Comparison of ENCODE assay signal across 8 cellular contexts in the genomic region with DNA sequence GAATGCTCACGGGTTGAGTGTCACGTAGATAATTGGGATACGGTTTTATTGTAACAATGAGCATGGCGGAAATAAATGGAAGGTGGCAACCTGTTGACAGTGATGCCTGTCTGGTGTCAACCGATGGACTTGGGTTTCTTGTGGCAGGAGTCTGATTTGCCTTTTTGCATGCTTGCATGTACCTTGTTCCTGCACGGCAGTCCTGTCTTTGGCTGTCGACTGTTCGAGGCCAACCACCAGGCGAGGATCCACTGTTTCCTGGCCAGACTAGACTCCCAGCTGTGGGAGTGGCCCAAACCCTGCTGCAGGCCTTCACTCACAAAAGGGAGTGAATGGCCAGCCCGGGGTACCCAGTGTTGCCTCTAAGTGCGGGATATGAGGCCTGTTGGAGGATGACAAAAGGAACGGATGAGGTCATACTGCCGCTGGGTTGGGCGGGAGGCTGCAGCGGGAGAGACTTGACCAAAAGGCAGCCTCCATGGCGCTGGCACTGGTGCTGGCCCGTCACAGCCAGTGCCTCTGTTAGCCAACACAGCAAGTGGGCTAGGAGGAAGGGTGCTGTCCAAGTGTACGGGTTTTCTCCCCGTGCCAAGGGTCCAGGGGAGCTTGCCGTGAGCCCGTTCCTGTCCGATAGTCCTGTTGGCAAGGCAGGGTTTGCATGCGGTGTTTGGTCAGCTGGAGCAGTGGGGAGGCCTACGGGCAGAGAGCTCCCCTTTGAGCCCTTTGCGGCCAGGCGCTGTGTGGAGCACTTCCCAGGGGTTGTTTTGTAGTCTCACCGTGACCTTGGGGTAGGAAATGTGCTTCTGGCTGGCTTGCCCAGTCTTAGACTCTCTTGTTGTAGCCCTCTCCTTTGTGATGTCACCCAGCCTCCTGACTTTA. TPM values are rescaled to one million over a fixed set of nuclear protein-coding genes. Genes with fewer than 3 reads are reported as not detected.
DNase-seq lines count a peak whose midpoint lies in the region; ATAC-seq, FAIRE-seq and TF ChIP-seq lines count a peak whose summit lies in the region.

No MANE protein-coding gene starts in this region.

- H4K20me1 ChIP-seq in endothelial cell of umbilical vein (replicated peaks; ENCODE audit: control insufficient read depth, extremely low read depth, insufficient read depth, low read length) = peaks cover 2% of the 10 kb centered on the region

- H3K27ac ChIP-seq in endothelial cell of umbilical vein (ENCODE audit: insufficient read depth, low read depth, low read length) (peak overlapping the region; percentile 85), uterus (peak overlapping the region; percentile 88 to 89)

- CTCF ChIA-PET in Caco-2 (lab: Charles Lee) = interaction anchor here (0.7 kb wide), 1 partner anchor 389 kb away, joined by 5 read pairs; no protein-coding TSS in a partner anchor
- CTCF ChIA-PET in endothelial cell of umbilical vein (lab: Charles Lee) = interaction anchor here (0.6 kb wide), 1 partner anchor 110 kb away, joined by 3 read pairs; no protein-coding TSS in a partner anchor

- H3K36me3 ChIP-seq in Caco-2 (ENCODE audit: control insufficient read depth, insufficient read depth, low read length) (no peaks in the 10 kb centered on the region), endothelial cell of umbilical vein (ENCODE audit: control insufficient read depth in 2 of 2, extremely low read depth in 1 of 2, insufficient read depth in 2 of 2, low read length in 2 of 2) (peaks cover 2 to 3% of the 10 kb centered on the region in 2 experiments), mucosa of stomach (ENCODE audit: control insufficient read depth, insufficient read depth, low read length) (no peaks in the 10 kb centered on the region), uterus (no peaks in the 10 kb centered on the region)

- peaks cover 43% of the 10 kb centered on the region for H3K36me3 Mint-ChIP-seq in Caco-2 (ENCODE audit: insufficient read depth, unreplicated experiment)

- no peaks in the 10 kb centered on the region for H3K9me3 ChIP-seq in Caco-2
- H3K9me3 ChIP-seq in endothelial cell of umbilical vein (replicated peaks; ENCODE audit: control insufficient read depth, insufficient read depth, low read length) = no peaks in the 10 kb centered on the region
- H3K9me3 ChIP-seq in mucosa of stomach (ENCODE audit: control insufficient read depth, low read length) = no peaks in the 10 kb centered on the region
- H3K9me3 ChIP-seq in uterus = no peaks in the 10 kb centered on the region

- BruUV-seq in Caco-2 (replicated peaks; lab: Mats Ljungman, UMichigan) = no TSS peak
- BruUV-seq in endothelial cell of umbilical vein (replicated peaks; lab: Mats Ljungman, UMichigan) = TSS peak; percentile 88

- H3K27me3 ChIP-seq in Caco-2 (replicated peaks; ENCODE audit: control insufficient read depth, insufficient read depth, low read length) = no peaks in the 10 kb centered on the region
- no peaks in the 10 kb centered on the region for H3K27me3 ChIP-seq in endothelial cell of umbilical vein (ENCODE audit: control insufficient read depth in 2 of 2, insufficient read depth in 2 of 2, low read length in 2 of 2)
- no peaks in the 10 kb centered on the region for H3K27me3 ChIP-seq in mucosa of stomach (ENCODE audit: control insufficient read depth, insufficient read depth, low read length)
- no peaks in the 10 kb centered on the region for H3K27me3 ChIP-seq in uterus

- POLR2A ChIA-PET in Caco-2 (lab: Charles Lee) = no interaction called here
- POLR2A ChIA-PET in endothelial cell of umbilical vein (lab: Charles Lee) = interaction anchor here (1.1 kb wide), 1 partner anchor 36 kb away, joined by 3 read pairs; no protein-coding TSS in a partner anchor

- H3K9ac ChIP-seq in endothelial cell of umbilical vein (replicated peaks; ENCODE audit: extremely low read depth, insufficient read depth, low read length) = peak overlapping the region; percentile 98
- peak overlapping the region; percentile 88 for H3K9ac ChIP-seq in mucosa of stomach (ENCODE audit: low read length)

- FAIRE-seq in endothelial cell of umbilical vein (lab: Jason Lieb, UNC) = peak; percentile 69

- H3K4me3 ChIP-seq in Caco-2 (ENCODE audit: low read depth, low read length) (peak overlapping the region; percentile 52), endothelial cell of umbilical vein (replicated peaks in 1 of 3; ENCODE audit: insufficient read depth in 1 of 3, low read depth in 1 of 3, low read length in 3 of 3) (peak overlapping the region; percentile 60 to 96 (median 78)), mucosa of stomach (ENCODE audit: low read length) (peak overlapping the region; percentile 83), uterus (peak overlapping the region; percentile 80 to 87)

- H2AFZ ChIP-seq in endothelial cell of umbilical vein (ENCODE audit: low read depth, low read length) = no peak overlapping the region

- no peaks in the 10 kb centered on the region for H3K27me3 Mint-ChIP-seq in Caco-2 (ENCODE audit: insufficient read depth, unreplicated experiment)

- ATAC-seq in GM18909 (IDR thresholded peaks at IDR 0.05; ENCODE audit: poor library complexity, unreplicated experiment) = no peak

- intact Hi-C loops in Caco-2 (cut with micrococcal nuclease; ENCODE audit: unreplicated experiment) (loop anchor here (1.0 to 5.0 kb wide), 3 partner anchors 36 to 118 kb away; a partner anchor contains a TSS), endothelial cell of umbilical vein (cut with micrococcal nuclease) (loop anchor here (1.0 to 2.0 kb wide), 4 partner anchors 36 to 118 kb away; a partner anchor contains a TSS), uterus (cut with DNase I; ENCODE audit: low total_unique reads) (no loop called here)

- H3K4me2 ChIP-seq in endothelial cell of umbilical vein (ENCODE audit: insufficient read depth, low read length) = peak overlapping the region; percentile 84

- peak overlapping the region; percentile 82 for H3K27ac Mint-ChIP-seq in Caco-2 (ENCODE audit: unreplicated experiment)

- no peaks in the 10 kb centered on the region for H3K9me3 Mint-ChIP-seq in Caco-2 (ENCODE audit: unreplicated experiment)

- no peak for TF ChIP-seq POLR2A in endothelial cell of umbilical vein (IDR thresholded peaks at IDR 0.05; ENCODE audit: low read depth, low read length)
- no peak for TF ChIP-seq POLR2A in uterus (IDR thresholded peaks at IDR 0.05)

- peak overlapping the region; percentile 79 for H3K4me3 Mint-ChIP-seq in Caco-2 (ENCODE audit: unreplicated experiment)

- DNase-seq in Caco-2 = peak in 1 of 2 experiments; percentile 24
- peak; percentile 38 for DNase-seq in HPDE6-E6E7 (ENCODE audit: extremely low spot score)
- peak; percentile 48 for DNase-seq in T1000 (lab: John Stamatoyannopoulos, UW)
- peak; percentile 63 for DNase-seq in endothelial cell of umbilical vein (ENCODE audit: low read depth, low spot score)
- DNase-seq in uterus = no peak
- DNase-seq in central memory CD4-positive, alpha-beta T cell = no peak

- peaks cover 57% of the 10 kb centered on the region for H3K79me2 ChIP-seq in endothelial cell of umbilical vein (ENCODE audit: control insufficient read depth, insufficient read depth, low read length)

- no peaks in the 10 kb centered on the region for H3K9me1 ChIP-seq in endothelial cell of umbilical vein (replicated peaks; ENCODE audit: control insufficient read depth, extremely low read depth, insufficient read depth, low read length)

- H3K4me1 ChIP-seq in Caco-2 (peaks cover 23% of the 10 kb centered on the region), endothelial cell of umbilical vein (ENCODE audit: control insufficient read depth, extremely low read depth, insufficient read depth, low read length) (peaks cover 19% of the 10 kb centered on the region), mucosa of stomach (ENCODE audit: control insufficient read depth, insufficient read depth, low read length) (peaks cover 30% of the 10 kb centered on the region), uterus (peaks cover 0 to 32% of the 10 kb centered on the region in 2 donors)

- H3K4me1 Mint-ChIP-seq in Caco-2 (ENCODE audit: low read depth, unreplicated experiment) = peaks cover 22% of the 10 kb centered on the region

- dilution Hi-C loops in endothelial cell of umbilical vein (cut with MboI; ENCODE audit: extremely low pct_ligation_motif_present, low sequenced_read_pairs) = no loop called here

- TF ChIP-seq CTCF in Caco-2 (IDR thresholded peaks at IDR 0.05; ENCODE audit: insufficient read depth in 1 of 2, low read depth in 1 of 2, low read length in 1 of 2, severe bottlenecking in 1 of 2, unreplicated experiment in 1 of 2) (no peak), endothelial cell of umbilical vein (IDR thresholded peaks at IDR 0.05; ENCODE audit: extremely low read depth in 1 of 2, insufficient read depth in 1 of 2, low read depth in 1 of 2, low read length in 2 of 2) (no peak), uterus (IDR thresholded peaks at IDR 0.05) (no peak)

RNA-seq across cellular contexts. Expression of a gene that starts 1.0 kb away (rescaled TPM):
- 53.1 and 60.0 TPM in 2 replicates for total RNA-seq in Caco-2 (2022)
- total RNA-seq in endothelial cell of umbilical vein = 64.2 and 69.7 TPM in 2 replicates
- 30.7 and 32.7 TPM in 2 replicates for polyA plus RNA-seq in endothelial cell of umbilical vein
- polyA plus RNA-seq in endothelial cell of umbilical vein (2011; cell fraction: cytosol; rRNA removed) = 19.3 and 20.7 TPM in 2 replicates
- polyA plus RNA-seq in endothelial cell of umbilical vein (2011; cell fraction: nucleus; rRNA removed) = 204 and 207 TPM in 2 replicates
- 23.8 and 25.5 TPM in 2 replicates for polyA plus RNA-seq in endothelial cell of umbilical vein (2012)
- 46.3 and 55.3 TPM in 2 replicates for polyA minus RNA-seq in endothelial cell of umbilical vein
- 13.1 TPM for polyA minus RNA-seq in endothelial cell of umbilical vein (2011; cell fraction: cytosol; rRNA and poly(A)+ RNA removed)
- polyA minus RNA-seq in endothelial cell of umbilical vein (2011; cell fraction: nucleus; rRNA and poly(A)+ RNA removed) = 69.8 and 77.2 TPM in 2 replicates
- 10 to 100 TPM; 13.2 to 56.2 (median 33.5) TPM for total RNA-seq in uterus

RNA-seq across cellular contexts. Expression of a gene that starts 34.9 kb away (rescaled TPM):
- total RNA-seq in Caco-2 (2022) (365 and 385 TPM in 2 replicates), endothelial cell of umbilical vein (237 and 247 TPM in 2 replicates), uterus (100 to 1,000 TPM in 2 of 4 donors, 10 to 100 TPM in 2; 57.6 to 233 (median 135) TPM)
- 144 and 228 TPM in 2 replicates for polyA plus RNA-seq in endothelial cell of umbilical vein
- polyA plus RNA-seq in endothelial cell of umbilical vein (2011; cell fraction: cytosol; rRNA removed) = 367 and 491 TPM in 2 replicates
- polyA plus RNA-seq in endothelial cell of umbilical vein (2011; cell fraction: nucleus; rRNA removed) = 232 and 275 TPM in 2 replicates
- polyA plus RNA-seq in endothelial cell of umbilical vein (2012) = 152 and 208 TPM in 2 replicates
- 161 and 163 TPM in 2 replicates for polyA minus RNA-seq in endothelial cell of umbilical vein
- polyA minus RNA-seq in endothelial cell of umbilical vein (2011; cell fraction: cytosol; rRNA and poly(A)+ RNA removed) = 170 TPM
- 36.4 and 38.4 TPM in 2 replicates for polyA minus RNA-seq in endothelial cell of umbilical vein (2011; cell fraction: nucleus; rRNA and poly(A)+ RNA removed)

RNA-seq across cellular contexts. Expression of a gene that starts 36.0 kb away (rescaled TPM):
- total RNA-seq in Caco-2 (2022) (41.1 and 43.0 TPM in 2 replicates), endothelial cell of umbilical vein (50.5 and 51.2 TPM in 2 replicates), uterus (100 to 1,000 TPM in 1 of 4 donors, 10 to 100 TPM in 3; 30.9 to 123 (median 45.3) TPM)
- 61.9 and 73.2 TPM in 2 replicates for polyA plus RNA-seq in endothelial cell of umbilical vein
- 22.6 and 30.9 TPM in 2 replicates for polyA plus RNA-seq in endothelial cell of umbilical vein (2011; cell fraction: cytosol; rRNA removed)
- polyA plus RNA-seq in endothelial cell of umbilical vein (2011; cell fraction: nucleus; rRNA removed) = 236 and 254 TPM in 2 replicates
- polyA plus RNA-seq in endothelial cell of umbilical vein (2012) = 26.5 and 28.9 TPM in 2 replicates
- 39.2 and 46.6 TPM in 2 replicates for polyA minus RNA-seq in endothelial cell of umbilical vein
- polyA minus RNA-seq in endothelial cell of umbilical vein (2011; cell fraction: cytosol; rRNA and poly(A)+ RNA removed) = 42.8 TPM
- 43.1 and 69.8 TPM in 2 replicates for polyA minus RNA-seq in endothelial cell of umbilical vein (2011; cell fraction: nucleus; rRNA and poly(A)+ RNA removed)

RNA-seq across cellular contexts. Expression of a gene that starts 50.6 kb away (rescaled TPM):
- total RNA-seq in Caco-2 (2022) (39.9 and 45.7 TPM in 2 replicates), endothelial cell of umbilical vein (128 and 131 TPM in 2 replicates), uterus (10 to 100 TPM in 3 of 4 donors, 1 to 10 TPM in 1; 2.4 to 87.9 (median 20.1) TPM)
- polyA plus RNA-seq in endothelial cell of umbilical vein = 49.8 and 69.9 TPM in 2 replicates
- 28.2 and 45.1 TPM in 2 replicates for polyA plus RNA-seq in endothelial cell of umbilical vein (2011; cell fraction: cytosol; rRNA removed)
- 319 and 381 TPM in 2 replicates for polyA plus RNA-seq in endothelial cell of umbilical vein (2011; cell fraction: nucleus; rRNA removed)
- polyA plus RNA-seq in endothelial cell of umbilical vein (2012) = 56.8 and 68.2 TPM in 2 replicates
- polyA minus RNA-seq in endothelial cell of umbilical vein = 44.7 and 45.4 TPM in 2 replicates
- polyA minus RNA-seq in endothelial cell of umbilical vein (2011; cell fraction: cytosol; rRNA and poly(A)+ RNA removed) = 9.1 TPM
- polyA minus RNA-seq in endothelial cell of umbilical vein (2011; cell fraction: nucleus; rRNA and poly(A)+ RNA removed) = 46.8 and 55.0 TPM in 2 replicates

Comparison
In these comparisons a context has a peak if more than half of its experiments do, and no peak if none do; other contexts are left out.
1. DNase-seq: peak in HPDE6-E6E7 (single experiment), T1000 (single experiment) and endothelial cell of umbilical vein (single experiment); none in uterus (0 of 2) and central memory CD4-positive, alpha-beta T cell (single experiment).
2. Peak in every context shown above with its lines, with median percentiles within 50 percentile points of each other: H3K4me3 ChIP-seq.